ENCODE assay signal across 8 cellular contexts in genomic region chr7:134420509-134421125, GRCh38. TPM values are rescaled to one million over a fixed set of nuclear protein-coding genes. Genes with fewer than 3 reads are reported as not detected.
DNase-seq lines count a peak whose midpoint lies in the region; ATAC-seq and TF ChIP-seq lines count a peak whose summit lies in the region.

No MANE protein-coding gene starts in this region.

- H3K27ac ChIP-seq in SK-N-SH (ENCODE audit: low read depth in 2 of 2, low read length in 1 of 2) (peak overlapping the region in 1 of 2 experiments; percentile 30; a peak in 2 of 4 replicates), gastroesophageal sphincter (no peak overlapping the region)

- H3K4me1 ChIP-seq in SK-N-SH (ENCODE audit: control insufficient read depth in 1 of 2, insufficient read depth in 2 of 2, low read depth in 1 of 2, low read length in 1 of 2) (peaks cover 0 to 7% of the 10 kb centered on the region in 2 experiments; a peak in 1 of 4 replicates), gastroesophageal sphincter (no peaks in the 10 kb centered on the region)

- ATAC-seq in gastroesophageal sphincter, result peak; percentile 29
- ATAC-seq in HG02678 (IDR thresholded peaks at IDR 0.05; ENCODE audit: unreplicated experiment), result no peak
- ATAC-seq in GM21528 (IDR thresholded peaks at IDR 0.05; ENCODE audit: low FRiP score, unreplicated experiment), result no peak
- no peak for ATAC-seq in GM21737 (IDR thresholded peaks at IDR 0.05; ENCODE audit: unreplicated experiment)

- H3K27me3 Mint-ChIP-seq in progenitor cell of endocrine pancreas, result no peaks in the 10 kb centered on the region

- H3K9me3 ChIP-seq in SK-N-SH (no peaks in the 10 kb centered on the region), gastroesophageal sphincter (no peaks in the 10 kb centered on the region)

- H3K36me3 Mint-ChIP-seq in progenitor cell of endocrine pancreas (ENCODE audit: insufficient read depth), result no peaks in the 10 kb centered on the region

- H3K27ac Mint-ChIP-seq in progenitor cell of endocrine pancreas, result no peak overlapping the region

- peaks cover 12% of the 10 kb centered on the region for H3K4me1 Mint-ChIP-seq in progenitor cell of endocrine pancreas (ENCODE audit: low read depth)

- H3K36me3 ChIP-seq in SK-N-SH (replicated peaks in 1 of 2; ENCODE audit: control insufficient read depth in 1 of 2, insufficient read depth in 2 of 2, low read length in 1 of 2) (no peaks in the 10 kb centered on the region), gastroesophageal sphincter (no peaks in the 10 kb centered on the region)

- H4K20me1 ChIP-seq in SK-N-SH (ENCODE audit: insufficient read depth), result no peaks in the 10 kb centered on the region

- no peak overlapping the region for H3K4me3 Mint-ChIP-seq in progenitor cell of endocrine pancreas (ENCODE audit: low read depth)

- peak; percentile 86 for TF ChIP-seq CTCF in SK-N-SH (IDR thresholded peaks at IDR 0.05)
- TF ChIP-seq CTCF in gastroesophageal sphincter (IDR thresholded peaks at IDR 0.05), result peak; percentile 17 to 53 (median 35)
- TF ChIP-seq CTCF in progenitor cell of endocrine pancreas (IDR thresholded peaks at IDR 0.05; ENCODE audit: unreplicated experiment), result peak; percentile 77

- H3K27me3 ChIP-seq in SK-N-SH (ENCODE audit: insufficient read depth) (no peaks in the 10 kb centered on the region), gastroesophageal sphincter (peaks cover 9% of the 10 kb centered on the region)

- no peak overlapping the region for H2AFZ ChIP-seq in SK-N-SH (ENCODE audit: low read depth)

- TF ChIP-seq POLR2A in gastroesophageal sphincter (IDR thresholded peaks at IDR 0.05), result no peak

- peak overlapping the region in 1 of 2 experiments; percentile 19; a peak in 1 of 4 replicates for H3K4me3 ChIP-seq in SK-N-SH (ENCODE audit: low read depth in 2 of 2, low read length in 1 of 2)
- no peak overlapping the region for H3K4me3 ChIP-seq in gastroesophageal sphincter

- no peaks in the 10 kb centered on the region for H3F3A ChIP-seq in SK-N-SH (replicated peaks; ENCODE audit: insufficient read depth)

- TF ChIP-seq EP300 in SK-N-SH (IDR thresholded peaks at IDR 0.05; ENCODE audit: borderline replicate concordance in 1 of 2, low read depth in 1 of 2, low read length in 1 of 2) (peak in 1 of 2 experiments; percentile 47; a peak in 2 of 4 replicates), gastroesophageal sphincter (IDR thresholded peaks at IDR 0.05) (no peak)

- no peaks in the 10 kb centered on the region for H3K9me2 ChIP-seq in SK-N-SH

- no peak overlapping the region for H3K9ac ChIP-seq in SK-N-SH

- DNase-seq in DMS153 treated with DMSO at 0.1 percent for 48 hours (lab: John Stamatoyannopoulos, UW; ENCODE audit: unreplicated experiment), result peak; percentile 16
- peak; percentile 65 for DNase-seq in LoVo (ENCODE audit: low spot score)
- DNase-seq in SK-N-SH, result peak; percentile 77
- peak; percentile 27 for DNase-seq in progenitor cell of endocrine pancreas (ENCODE audit: low spot score, unreplicated experiment)

- no peaks in the 10 kb centered on the region for H3K79me2 ChIP-seq in SK-N-SH (ENCODE audit: insufficient read depth)

- CTCF ChIA-PET in SK-N-SH (lab: Yijun Ruan, JAX), result interaction anchor here (0.6 to 4.7 kb wide), 38 partner anchors 9 to 830 kb away, joined by 3 to 36 read pairs (median 4); no protein-coding TSS in a partner anchor

- H3K9me3 Mint-ChIP-seq in progenitor cell of endocrine pancreas (ENCODE audit: low read depth), result no peaks in the 10 kb centered on the region

- no peak overlapping the region for H3K4me2 ChIP-seq in SK-N-SH

- TF ChIP-seq RAD21 in SK-N-SH (IDR thresholded peaks at IDR 0.05; ENCODE audit: low read length), result peak; percentile 95

- POLR2A ChIA-PET in SK-N-SH (lab: Yijun Ruan, JAX), result interaction anchor here (1.3 kb wide), 1 partner anchor 12 kb away, joined by 4 read pairs; no protein-coding TSS in a partner anchor

- WGBS in SK-N-SH (ENCODE audit: low lambda C conversion rate), result 53% methylated on average over 5 of the region's 5 CpGs
- 32 to 39% methylated on average over 5 of the region's 5 CpGs for WGBS in gastroesophageal sphincter (ENCODE audit: low coverage in 1 of 2), 2 donors

TF ChIP-seq in SK-N-SH, 30 proteins besides CTCF, POLR2A, EP300 and RAD21:
- TF ChIP-seq YY1 (IDR thresholded peaks at IDR 0.05; ENCODE audit: low read depth) (no peak), TCF12 (IDR thresholded peaks at IDR 0.05) (no peak), USF2 (IDR thresholded peaks at IDR 0.05; ENCODE audit: borderline replicate concordance, low read depth, low read length) (no peak), EZH2phosphoT487 (IDR thresholded peaks at IDR 0.05; ENCODE audit: borderline replicate concordance, low read depth) (no peak), GATA2 (CRISPR knock-in tag; IDR thresholded peaks at IDR 0.05) (no peak), SIN3A (IDR thresholded peaks at IDR 0.05; ENCODE audit: borderline replicate concordance, low read depth, low read length) (no peak), RFX5 (IDR thresholded peaks at IDR 0.05; ENCODE audit: low read length) (0 out of 2 replicates have a peak, but pooled peaks have one; percentile 14), SMC3 (IDR thresholded peaks at IDR 0.05; ENCODE audit: low read depth, low read length) (peak; percentile 71), POLR2AphosphoS5 (IDR thresholded peaks at IDR 0.05; ENCODE audit: low read depth, low read length) (no peak), RCOR1 (IDR thresholded peaks at IDR 0.05; ENCODE audit: low read length) (no peak), ELF1 (IDR thresholded peaks at IDR 0.05) (no peak)

RNA-seq across cellular contexts. Expression of gene AKR1B1, which starts 38.3 kb away (rescaled TPM):
- polyA plus RNA-seq in SK-N-SH (2012; rRNA removed), result 216 and 224 TPM in 2 replicates
- 154 and 199 TPM in 2 replicates for polyA plus RNA-seq in SK-N-SH (2012; cell fraction: cytosol; rRNA removed)
- polyA plus RNA-seq in SK-N-SH (2012; cell fraction: nucleus; rRNA removed), result 200 and 224 TPM in 2 replicates
- total RNA-seq in gastroesophageal sphincter, result 10 to 100 TPM; 34.1 to 55.2 (median 41.1) TPM
- total RNA-seq in progenitor cell of endocrine pancreas, result 96.0 and 99.8 TPM in 2 replicates

Comparison
In these comparisons a context has a peak if more than half of its experiments do, and no peak if none do; other contexts are left out.
1. DNase-seq: peak in every context shown above with its lines; median percentile 77 in SK-N-SH; 65 in LoVo; 27 in progenitor cell of endocrine pancreas; 16 in DMS153 treated with DMSO at 0.1 percent for 48 hours.
2. CTCF ChIP-seq: peak in every context shown above with its lines; median percentile 86 in SK-N-SH; 77 in progenitor cell of endocrine pancreas; 35 in gastroesophageal sphincter.